In genomic region chr4:56042225-56042624, GRCh38 we compare ENCODE assay signal across 2 cellular contexts.
TF ChIP-seq lines count a peak whose summit lies in the region.

No MANE protein-coding gene starts in this region.

TF ChIP-seq in HepG2, 621 proteins besides CTCF, POLR2A, EP300 and RAD21 (continued from another document):
- TF ChIP-seq ZNF512 (CRISPR knock-in tag; IDR thresholded peaks at IDR 0.05), result peak; percentile 57; the same call in 1 of the 2 replicates
TF ChIP-seq in HepG2: peak in this region for 1.

TF ChIP-seq in HEK293, 187 proteins besides CTCF, POLR2A, EP300 and RAD21 (continued from another document):
- TF ChIP-seq PBX3 (CRISPR knock-in tag; IDR thresholded peaks at IDR 0.05) (no peak), ZNF148 (tag by site-specific recombination; IDR thresholded peaks at IDR 0.05; ENCODE audit: borderline replicate concordance) (no peak), ZNF266 (tag by site-specific recombination; IDR thresholded peaks at IDR 0.05; ENCODE audit: low read depth) (no peak), ZNF335 (tag by site-specific recombination; conservative IDR thresholded peaks at IDR 0.05) (no peak), ZBTB17 (tag by site-specific recombination; IDR thresholded peaks at IDR 0.05) (no peak), ZNF18 (tag by site-specific recombination; IDR thresholded peaks at IDR 0.05) (no peak), PRDM10 (tag by site-specific recombination; IDR thresholded peaks at IDR 0.05) (no peak), ZNF366 (tag by site-specific recombination; conservative IDR thresholded peaks at IDR 0.05) (peak; percentile 94), ZNF23 (tag by site-specific recombination; IDR thresholded peaks at IDR 0.05; ENCODE audit: borderline replicate concordance) (no peak), ZNF354C (tag by site-specific recombination; IDR thresholded peaks at IDR 0.05; ENCODE audit: borderline replicate concordance, low read depth) (no peak)
